Comparison of ENCODE assay signal across 8 cellular contexts in genomic region chr14:63726499-63726898, GRCh38.
A peak's percentile ranks its signal among the peaks of the same experiment; 100 is the strongest.
DNase-seq lines count a peak whose midpoint lies in the region; TF ChIP-seq lines count a peak whose summit lies in the region.

No MANE protein-coding gene starts in this region.

- H3K9ac ChIP-seq in mucosa of stomach (ENCODE audit: low read length), result peak overlapping the region; percentile 65

- in situ Hi-C loops in brain microvascular endothelial cell (cut with HindIII; ENCODE audit: low pct_ligation_motif_present, low sequenced_read_pairs), result no loop called here

- H3K4me1 ChIP-seq in ACC112 (ENCODE audit: control insufficient read depth, insufficient read depth, low read length, unreplicated experiment), result peaks cover 14% of the 10 kb centered on the region
- no peaks in the 10 kb centered on the region for H3K4me1 ChIP-seq in mucosa of stomach (ENCODE audit: control insufficient read depth, insufficient read depth, low read length)

- TF ChIP-seq CTCF in HL-60 (IDR thresholded peaks at IDR 0.05; ENCODE audit: insufficient read depth, low read length) (no peak), brain microvascular endothelial cell (IDR thresholded peaks at IDR 0.05; ENCODE audit: low read depth, low read length, missing control alignments) (no peak), RWPE1 (conservative IDR thresholded peaks at IDR 0.05; ENCODE audit: low read depth) (no peak)

- no peaks in the 10 kb centered on the region for H3K9me3 ChIP-seq in mucosa of stomach (ENCODE audit: control insufficient read depth, low read length)

- H3K4me3 ChIP-seq in ACC112 (ENCODE audit: low read depth, low read length) (peak overlapping the region; percentile 94), HL-60 (replicated peaks; ENCODE audit: insufficient read depth, low read length) (no peak overlapping the region), brain microvascular endothelial cell (ENCODE audit: low read depth, low read length) (peak overlapping the region; percentile 80), mucosa of stomach (ENCODE audit: low read length) (peak overlapping the region; percentile 23)

- no peak for DNase-seq in HL-60 (ENCODE audit: low read depth in 1 of 2, low spot score in 1 of 2)
- no peak for DNase-seq in brain microvascular endothelial cell
- no peak for DNase-seq in LoVo (ENCODE audit: low spot score)
- DNase-seq in RWPE1 (ENCODE audit: low spot score), result no peak
- DNase-seq in activated CD8-positive, alpha-beta memory T cell treated with anti-CD3 and anti-CD28 coated beads, Interleukin-2, amount 50 U/mL, for 4 hours, result no peak
- DNase-seq in NK-92 (lab: John Stamatoyannopoulos, UW; ENCODE audit: unreplicated experiment), result no peak

- H3K79me2 ChIP-seq in ACC112 (ENCODE audit: control insufficient read depth, insufficient read depth, low read length, unreplicated experiment), result peaks cover 42% of the 10 kb centered on the region

- peak overlapping the region; percentile 98 for H2AFZ ChIP-seq in ACC112 (ENCODE audit: low read length, unreplicated experiment)

- H3K36me3 ChIP-seq in ACC112 (ENCODE audit: insufficient read depth, low read length) (no peaks in the 10 kb centered on the region), brain microvascular endothelial cell (replicated peaks) (no peaks in the 10 kb centered on the region), mucosa of stomach (ENCODE audit: control insufficient read depth, insufficient read depth, low read length) (no peaks in the 10 kb centered on the region)

- POLR2A ChIA-PET in RWPE1 (lab: Yijun Ruan, JAX; ENCODE audit: low non-redundant PET), result no interaction called here

- CTCF ChIA-PET in RWPE1 (lab: Yijun Ruan, JAX), result interaction anchor here (0.5 kb wide), 1 partner anchor 260 kb away, joined by 4 read pairs; no protein-coding TSS in a partner anchor

- H3K27ac ChIP-seq in ACC112 (ENCODE audit: low read depth, low read length) (no peak overlapping the region), HL-60 (replicated peaks) (0 out of 2 replicates have a peak overlapping the region, but pooled peaks have one; percentile 2), brain microvascular endothelial cell (no peak overlapping the region), RWPE1 (no peak overlapping the region)

- H3K27me3 ChIP-seq in ACC112 (ENCODE audit: insufficient read depth, low read length) (no peaks in the 10 kb centered on the region), HL-60 (ENCODE audit: insufficient read depth, poor library complexity, severe bottlenecking) (peaks cover 3% of the 10 kb centered on the region), brain microvascular endothelial cell (replicated peaks) (no peaks in the 10 kb centered on the region), mucosa of stomach (ENCODE audit: control insufficient read depth, insufficient read depth, low read length) (no peaks in the 10 kb centered on the region)
